27 cellular contexts compared by ENCODE assay signal in the genomic region with DNA sequence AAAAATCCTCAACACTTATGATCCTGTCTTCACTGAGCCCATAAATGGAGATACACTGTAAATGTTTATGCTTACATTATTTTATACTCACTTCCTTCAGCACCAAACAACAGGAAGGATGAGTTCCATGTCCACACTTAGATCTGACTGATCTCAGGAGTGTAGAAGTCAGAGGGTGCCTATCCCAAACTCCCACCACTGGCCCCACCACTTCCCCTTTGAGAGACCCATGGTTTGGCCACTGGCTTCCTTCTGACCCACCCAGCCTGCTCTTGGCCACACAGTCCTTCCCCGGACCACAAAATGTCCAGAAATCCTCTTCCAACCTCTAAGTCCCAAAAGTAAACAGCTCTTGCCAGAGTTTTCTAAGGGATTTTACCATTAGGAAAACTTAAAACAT.
"Had no signal": no experiment of that assay in that cellular context is flagged by ENCODE, and none has a peak within 500 bp of the region (broad histone marks: within the 10 kb centered on the region; RNA-seq: fewer than 3 reads in every experiment).

No MANE protein-coding gene starts in this region.

- DNase-seq: activated CD4-positive, alpha-beta T cell treated with anti-CD3 and anti-CD28 coated beads, Interleukin-2, amount 50 U/mL, for 1 hour; activated CD4-positive, CD25-positive, alpha-beta regulatory T cell treated with anti-CD3 and anti-CD28 coated beads, Interleukin-2, amount 50 U/mL, for 72 hours; activated CD8-positive, alpha-beta memory T cell treated with anti-CD3 and anti-CD28 coated beads, Interleukin-2, amount 50 U/mL, for 4 hours; activated effector memory CD4-positive, alpha-beta T cell treated with Interleukin-2 at 50 U/mL for 16 hours; activated naive CD4-positive, alpha-beta T cell treated with anti-CD3 and anti-CD28 coated beads, Interleukin-2, amount 10 ng/mL, durations not matched to agents 7 days and 5 days; activated naive CD8-positive, alpha-beta T cell treated with anti-CD3 and anti-CD28 coated beads, Interleukin-2, amount 50 U/mL, for 24 hours; activated T-cell treated with anti-CD3 and anti-CD28 coated beads, Interleukin-2, amount 50 U/mL, for 4 hours; anterior cingulate cortex; brain microvascular endothelial cell; central memory CD4-positive, alpha-beta T cell; endodermal cell; foreskin fibroblast; glutamatergic neuron; hippocampal formation; islet precursor cell; left colon; nephron progenitor cell; occipital lobe; posterior cingulate gyrus; retina; stimulated activated naive CD4-positive, alpha-beta T cell; T-helper 9 cell; thyroid gland; uterus had no signal

- H3K4me1 ChIP-seq: thyroid gland, uterus had no signal

- H3K9me3 Mint-ChIP-seq: activated naive CD4-positive, alpha-beta T cell treated with anti-CD3 and anti-CD28 coated beads, Interleukin-2, amount 10 ng/mL, durations not matched to agents 7 days and 5 days; activated naive CD8-positive, alpha-beta T cell treated with anti-CD3 and anti-CD28 coated beads, Interleukin-2, amount 50 U/mL, for 24 hours; activated T-cell treated with anti-CD3 and anti-CD28 coated beads, Interleukin-2, amount 50 U/mL, for 4 hours; endodermal cell; mesothelial cell of epicardium; nephron progenitor cell had no signal

- H3K27me3 ChIP-seq: brain microvascular endothelial cell, thyroid gland, uterus had no signal

- H3K36me3 ChIP-seq: brain microvascular endothelial cell, thyroid gland, uterus had no signal

- H3K27ac ChIP-seq: brain microvascular endothelial cell, epithelial cell of prostate, thyroid gland had no signal

- H3K27ac Mint-ChIP-seq: activated naive CD4-positive, alpha-beta T cell treated with anti-CD3 and anti-CD28 coated beads, Interleukin-2, amount 10 ng/mL, durations not matched to agents 7 days and 5 days; endodermal cell; mesothelial cell of epicardium had no signal

- H3K36me3 Mint-ChIP-seq: activated naive CD4-positive, alpha-beta T cell treated with anti-CD3 and anti-CD28 coated beads, Interleukin-2, amount 10 ng/mL, durations not matched to agents 7 days and 5 days; mesothelial cell of epicardium had no signal

- H3K4me3 ChIP-seq: lung, thyroid gland, uterus had no signal

- H3K4me3 Mint-ChIP-seq: activated naive CD4-positive, alpha-beta T cell treated with anti-CD3 and anti-CD28 coated beads, Interleukin-2, amount 10 ng/mL, durations not matched to agents 7 days and 5 days; activated naive CD8-positive, alpha-beta T cell treated with anti-CD3 and anti-CD28 coated beads, Interleukin-2, amount 50 U/mL, for 24 hours; activated T-cell treated with anti-CD3 and anti-CD28 coated beads, Interleukin-2, amount 50 U/mL, for 4 hours; endodermal cell; mesothelial cell of epicardium; nephron progenitor cell had no signal

- H3K9me3 ChIP-seq: thyroid gland, uterus had no signal

- ATAC-seq: activated T-cell treated with anti-CD3 and anti-CD28 coated beads, Interleukin-2, amount 50 U/mL, for 4 hours; left colon had no signal

- H3K4me1 Mint-ChIP-seq: activated naive CD4-positive, alpha-beta T cell treated with anti-CD3 and anti-CD28 coated beads, Interleukin-2, amount 10 ng/mL, durations not matched to agents 7 days and 5 days had no signal
